ENCODE assay signal across 26 cellular contexts in genomic region chr14:70716483-70716882, GRCh38.
"Had no signal": no experiment of that assay in that cellular context is flagged by ENCODE, and none has a peak within 500 bp of the region (broad histone marks: within the 10 kb centered on the region; RNA-seq: fewer than 3 reads in every experiment).

No MANE protein-coding gene starts in this region.

- H3K4me3 ChIP-seq: ascending aorta, SJCRH30 had no signal

- DNase-seq: activated CD4-positive, CD25-positive, alpha-beta regulatory T cell; activated CD8-positive, alpha-beta T cell treated with anti-CD3 and anti-CD28 coated beads, Interleukin-2, amount 10 ng/mL, durations not matched to agents 7 days and 5 days; activated effector memory CD4-positive, alpha-beta T cell treated with anti-CD3 and anti-CD28 coated beads, Interleukin-2, amount 50 U/mL, for 16 hours; activated naive CD4-positive, alpha-beta T cell treated with Interleukin-2 at 50 U/mL for 16 hours; activated naive CD8-positive, alpha-beta T cell treated with anti-CD3 and anti-CD28 coated beads, Interleukin-2, amount 50 U/mL, for 24 hours; activated T-cell treated with anti-CD3 and anti-CD28 coated beads, Interleukin-2, amount 50 U/mL, for 24 hours; amniotic stem cell; MV-4-11; NCI-H1092 treated with DMSO at 0.1 percent for 48 hours; NCI-H1417 treated with DMSO at 0.1 percent for 48 hours; NCI-H1694; NCI-H2029; NCI-H2107; NCI-H526; NCI-H774; Right ventricle myocardium superior; RPMI8226; SK-N-SH; T-helper 1 cell had no signal

- H3K27ac ChIP-seq: ascending aorta, KMS-11, SJCRH30, VCaP had no signal

- H3K27ac Mint-ChIP-seq: activated CD8-positive, alpha-beta T cell treated with anti-CD3 and anti-CD28 coated beads, Interleukin-2, amount 10 ng/mL, durations not matched to agents 7 days and 5 days; activated naive CD8-positive, alpha-beta T cell treated with anti-CD3 and anti-CD28 coated beads, Interleukin-2, amount 50 U/mL, for 24 hours; activated T-cell treated with anti-CD3 and anti-CD28 coated beads, Interleukin-2, amount 50 U/mL, for 24 hours; brain had no signal

- H3K27me3 Mint-ChIP-seq: activated naive CD8-positive, alpha-beta T cell treated with anti-CD3 and anti-CD28 coated beads, Interleukin-2, amount 50 U/mL, for 24 hours; activated T-cell treated with anti-CD3 and anti-CD28 coated beads, Interleukin-2, amount 50 U/mL, for 24 hours had no signal

- H3K9me3 Mint-ChIP-seq: activated naive CD4-positive, alpha-beta T cell treated with anti-CD3 and anti-CD28 coated beads, Interleukin-2, amount 50 U/mL, for 72 hours; activated naive CD8-positive, alpha-beta T cell treated with anti-CD3 and anti-CD28 coated beads, Interleukin-2, amount 50 U/mL, for 24 hours; activated T-cell treated with anti-CD3 and anti-CD28 coated beads, Interleukin-2, amount 50 U/mL, for 24 hours had no signal

- H3K4me3 Mint-ChIP-seq: activated CD8-positive, alpha-beta T cell treated with anti-CD3 and anti-CD28 coated beads, Interleukin-2, amount 10 ng/mL, durations not matched to agents 7 days and 5 days; activated naive CD8-positive, alpha-beta T cell treated with anti-CD3 and anti-CD28 coated beads, Interleukin-2, amount 50 U/mL, for 24 hours; activated T-cell treated with anti-CD3 and anti-CD28 coated beads, Interleukin-2, amount 50 U/mL, for 24 hours; brain had no signal

- H3K36me3 ChIP-seq: ascending aorta, SJCRH30 had no signal

- H3K4me2 ChIP-seq: KMS-11, SK-N-SH had no signal

- H3K36me3 Mint-ChIP-seq: activated naive CD4-positive, alpha-beta T cell treated with anti-CD3 and anti-CD28 coated beads, Interleukin-2, amount 50 U/mL, for 72 hours; brain had no signal

- ATAC-seq: activated CD8-positive, alpha-beta T cell treated with anti-CD3 and anti-CD28 coated beads, Interleukin-2, amount 10 ng/mL, durations not matched to agents 7 days and 5 days; activated naive CD4-positive, alpha-beta T cell treated with anti-CD3 and anti-CD28 coated beads, Interleukin-2, amount 50 U/mL, for 72 hours; activated naive CD8-positive, alpha-beta T cell treated with anti-CD3 and anti-CD28 coated beads, Interleukin-2, amount 50 U/mL, for 24 hours; Panc1 had no signal

- H3K27me3 ChIP-seq: ascending aorta, SJCRH30 had no signal

- H3K9me2 ChIP-seq: SK-N-SH had no signal

- H3K9me3 ChIP-seq: ascending aorta, SJCRH30, SK-N-SH had no signal
